ENCODE assay signal across 9 cellular contexts in genomic region chr14:34098045-34098984, GRCh38.
DNase-seq lines count a peak whose midpoint lies in the region; ATAC-seq and TF ChIP-seq lines count a peak whose summit lies in the region.
"Had no signal": no experiment of that assay in that cellular context is flagged by ENCODE, and none has a peak within 500 bp of the region (broad histone marks: within the 10 kb centered on the region; RNA-seq: fewer than 3 reads in every experiment).

No MANE protein-coding gene starts in this region.

- no peaks in the 10 kb centered on the region for H3K27me3 ChIP-seq in HAP-1 (ENCODE audit: low read depth)
- no peaks in the 10 kb centered on the region for H3K27me3 ChIP-seq in endodermal cell (ENCODE audit: control insufficient read depth, insufficient read depth, low read length, poor library complexity, severe bottlenecking)
- H3K27me3 ChIP-seq in mesendoderm (ENCODE audit: insufficient read depth, low read length, poor library complexity) = no peaks in the 10 kb centered on the region

- H3K36me3 ChIP-seq in HAP-1 (replicated peaks) (no peaks in the 10 kb centered on the region), endodermal cell (ENCODE audit: control insufficient read depth, insufficient read depth, low read length) (no peaks in the 10 kb centered on the region), mesendoderm (ENCODE audit: control insufficient read depth, insufficient read depth, low read length) (no peaks in the 10 kb centered on the region)

- no peaks in the 10 kb centered on the region for H3K36me3 Mint-ChIP-seq in endodermal cell (ENCODE audit: low read depth)
- H3K36me3 Mint-ChIP-seq: memory B cell had no signal

- TF ChIP-seq CTCF in endodermal cell (conservative IDR thresholded peaks at IDR 0.05) = peak; percentile 81

- no peaks in the 10 kb centered on the region for H3K79me2 ChIP-seq in mesendoderm (ENCODE audit: control insufficient read depth, insufficient read depth, low read length)

- H2BK120ac ChIP-seq in mesendoderm (ENCODE audit: low read depth, low read length) = no peak overlapping the region

- H3K27ac Mint-ChIP-seq in endodermal cell = no peak overlapping the region
- H3K27ac Mint-ChIP-seq: memory B cell had no signal

- H3K9me3 ChIP-seq in HAP-1 (no peaks in the 10 kb centered on the region), endodermal cell (ENCODE audit: control insufficient read depth, low read length) (no peaks in the 10 kb centered on the region)

- peak overlapping the region; percentile 44 for H2BK5ac ChIP-seq in mesendoderm (ENCODE audit: low read length)

- H3K4me1 Mint-ChIP-seq in endodermal cell = peaks cover 36% of the 10 kb centered on the region
- H3K4me1 Mint-ChIP-seq: memory B cell had no signal

- H4K8ac ChIP-seq in mesendoderm (ENCODE audit: low read depth, low read length) = no peak overlapping the region

- H3K27ac ChIP-seq in endodermal cell (ENCODE audit: low read depth, low read length) = no peak overlapping the region
- no peak overlapping the region for H3K27ac ChIP-seq in mesendoderm (ENCODE audit: low read depth, low read length)

- no peak overlapping the region for H3K18ac ChIP-seq in mesendoderm (ENCODE audit: low read length)

- H3K4me2 ChIP-seq in mesendoderm (ENCODE audit: low read length) = no peak overlapping the region

- WGBS in endodermal cell (ENCODE audit: insufficient coverage in 1 of 2, insufficient read length in 1 of 2), 2 experiments = 60 to 64% methylated on average over 6 to 8 of the region's 8 CpGs
- no CpG with 5 or more reads among the region's 8 CpGs for whole genome bisulfite sequencing in mesendoderm (ENCODE audit: extremely low coverage, insufficient coverage, low lambda C conversion rate)

- H3K4me3 ChIP-seq in HAP-1 (no peak overlapping the region), endodermal cell (ENCODE audit: low read length) (no peak overlapping the region), mesendoderm (ENCODE audit: low read length) (no peak overlapping the region)

- H3K23ac ChIP-seq in mesendoderm (ENCODE audit: low read length) = no peak overlapping the region

- in situ Hi-C loops in Caki2 (cut with HindIII; ENCODE audit: low pct_unique_long_range_greater_than_20kb, low sequenced_read_pairs) = no loop called here
- in situ Hi-C loops in HAP-1 (cut with MboI; ENCODE audit: low sequenced_read_pairs) = no loop called here

- H3K4me3 Mint-ChIP-seq in endodermal cell = no peak overlapping the region
- H3K4me3 Mint-ChIP-seq: memory B cell had no signal

- no peaks in the 10 kb centered on the region for H3K79me1 ChIP-seq in mesendoderm (ENCODE audit: low read length)

- peak overlapping the region; percentile 35 for H3K56ac ChIP-seq in mesendoderm (ENCODE audit: low read length)

- no peak overlapping the region for H4K5ac ChIP-seq in mesendoderm (ENCODE audit: low read length)

- no peak overlapping the region for H3K9ac ChIP-seq in endodermal cell (ENCODE audit: extremely low read depth, low read length, poor library complexity, severe bottlenecking)
- no peak overlapping the region for H3K9ac ChIP-seq in mesendoderm (ENCODE audit: low read length)

- H3K4me1 ChIP-seq in HAP-1 (peaks cover 5% of the 10 kb centered on the region), endodermal cell (ENCODE audit: control insufficient read depth, insufficient read depth, low read length) (peaks cover 20% of the 10 kb centered on the region), mesendoderm (ENCODE audit: control insufficient read depth, low read depth, low read length) (peaks cover 10% of the 10 kb centered on the region)

- ATAC-seq in HG02571 (IDR thresholded peaks at IDR 0.05; ENCODE audit: unreplicated experiment) = no peak

- H3K4ac ChIP-seq in mesendoderm (ENCODE audit: low read depth, low read length) = no peak overlapping the region

- peaks cover 14% of the 10 kb centered on the region for H3K27me3 Mint-ChIP-seq in endodermal cell (ENCODE audit: insufficient read depth)

- no peak overlapping the region for H2BK15ac ChIP-seq in mesendoderm (replicated peaks; ENCODE audit: low read depth)

- DNase-seq in Caki2 (ENCODE audit: low read depth) = peak; percentile 61
- peak; percentile 69 to 76 for DNase-seq in HAP-1 (ENCODE audit: low spot score in 2 of 2)
- DNase-seq in SHP77 treated with DMSO at 0.1 percent for 48 hours (lab: John Stamatoyannopoulos, UW) = peak; percentile 61
- DNase-seq in endodermal cell = peak; percentile 77
- DNase-seq in mesendoderm = peak; percentile 56
- no peak for DNase-seq in 8988T
- DNase-seq in NCI-H2081 (lab: John Stamatoyannopoulos, UW) = no peak

- no peak overlapping the region for H2AK5ac ChIP-seq in mesendoderm (ENCODE audit: low read length)

- H3K9me3 Mint-ChIP-seq in endodermal cell = no peaks in the 10 kb centered on the region
- H3K9me3 Mint-ChIP-seq: memory B cell had no signal

Comparison
In these comparisons a context has a peak if more than half of its experiments do, and no peak if none do; other contexts are left out.
1. DNase-seq: peak in Caki2 (single experiment), HAP-1 (2 of 2), SHP77 treated with DMSO at 0.1 percent for 48 hours (single experiment), endodermal cell (single experiment) and mesendoderm (single experiment); none in 8988T (single experiment) and NCI-H2081 (0 of 2).